11 cellular contexts compared by ENCODE assay signal in genomic region chr14:67269338-67270060, GRCh38. TPM values are rescaled to one million over a fixed set of nuclear protein-coding genes. Genes with fewer than 3 reads are reported as not detected.
DNase-seq lines count a peak whose midpoint lies in the region; ATAC-seq, FAIRE-seq and TF ChIP-seq lines count a peak whose summit lies in the region.
"Had no signal": no experiment of that assay in that cellular context is flagged by ENCODE, and none has a peak within 500 bp of the region (broad histone marks: within the 10 kb centered on the region; RNA-seq: fewer than 3 reads in every experiment).

No MANE protein-coding gene starts in this region.

- peak; percentile 79 for DNase-seq in AG20443 (ENCODE audit: low spot score)
- peak; percentile 75 for DNase-seq in amniotic epithelial cell (ENCODE audit: low read depth)
- DNase-seq in left cardiac atrium: no peak
- no peak for DNase-seq in pancreas
- no peak for DNase-seq in stimulated activated naive CD4-positive, alpha-beta T cell (lab: John Stamatoyannopoulos, UW)
- DNase-seq in NCI-H1417 treated with DMSO at 0.1 percent for 48 hours (lab: John Stamatoyannopoulos, UW): no peak
- DNase-seq in GM19240 (ENCODE audit: insufficient read length, low spot score): no peak
- no peak for DNase-seq in NCI-H226
- DNase-seq: activated naive CD8-positive, alpha-beta T cell treated with anti-CD3 and anti-CD28 coated beads, Interleukin-2, amount 10 ng/mL, durations not matched to agents 7 days and 5 days; KBM-7 had no signal

- H3K9me3 ChIP-seq in pancreas: no peaks in the 10 kb centered on the region
- H3K9me3 ChIP-seq: neutrophil had no signal

- no peak overlapping the region for H3K4me3 ChIP-seq in pancreas

- peak; percentile 77 for FAIRE-seq in pancreas (lab: Jason Lieb, UNC)

- WGBS in pancreas, 2 donors: 57 to 59% methylated on average over 3 of the region's 3 CpGs

- H3K27ac ChIP-seq in pancreas: peak overlapping the region in 1 of 4 donors; percentile 13
- H3K27ac ChIP-seq: neutrophil had no signal

- TF ChIP-seq CTCF in pancreas (IDR thresholded peaks at IDR 0.05): no peak

- intact Hi-C loops in left cardiac atrium (cut with DNase I): no loop called here
- intact Hi-C loops in pancreas (cut with DNase I): no loop called here

- ATAC-seq in left cardiac atrium (peak; percentile 75 to 83), pancreas (peak; percentile 31 to 77 (median 62))

- no peaks in the 10 kb centered on the region for H3K36me3 ChIP-seq in pancreas
- H3K36me3 ChIP-seq: neutrophil had no signal

- peaks cover 11 to 19% (median 12%) of the 10 kb centered on the region in 3 donors for H3K4me1 ChIP-seq in pancreas

- H3K27me3 ChIP-seq in pancreas: no peaks in the 10 kb centered on the region
- H3K27me3 ChIP-seq: neutrophil had no signal

RNA-seq across cellular contexts. Expression of gene PALS1, which starts 28.3 kb away (rescaled TPM):
- total RNA-seq in left cardiac atrium: 10 to 100 TPM; 13.7 to 15.9 TPM
- 10 to 100 TPM in 1 of 6 donors, 1 to 10 TPM in 5; 6.8 to 17.1 (median 9.0) TPM for total RNA-seq in pancreas
- 1 to 10 TPM; 3.5 to 4.9 TPM for polyA plus RNA-seq in pancreas

Comparison
In these comparisons a context has a peak if more than half of its experiments do, and no peak if none do; other contexts are left out.
1. DNase-seq: peak in AG20443 (single experiment) and amniotic epithelial cell (single experiment); none in left cardiac atrium (single experiment), pancreas (0 of 6), stimulated activated naive CD4-positive, alpha-beta T cell (0 of 6), NCI-H1417 treated with DMSO at 0.1 percent for 48 hours (single experiment), GM19240 (single experiment) and NCI-H226 (single experiment).